ENCODE assay signal across 7 cellular contexts in genomic region chr2:20635698-20636584, GRCh38. TPM values are rescaled to one million over a fixed set of nuclear protein-coding genes. Genes with fewer than 3 reads are reported as not detected.
DNase-seq lines count a peak whose midpoint lies in the region; ATAC-seq and TF ChIP-seq lines count a peak whose summit lies in the region.

No MANE protein-coding gene starts in this region.

- H3K4me1 ChIP-seq in HAP-1 = peaks cover 8% of the 10 kb centered on the region; the same call in 1 of the 2 replicates

- peaks cover 5% of the 10 kb centered on the region for H3K36me3 Mint-ChIP-seq in T-helper 17 cell (ENCODE audit: low read depth)

- H3K4me3 Mint-ChIP-seq in T-helper 17 cell = peak overlapping the region; percentile 36

- peaks cover 4% of the 10 kb centered on the region; the same call in 1 of the 2 replicates for H3K36me3 ChIP-seq in HAP-1 (replicated peaks)

- no peaks in the 10 kb centered on the region for H3K27me3 Mint-ChIP-seq in T-helper 17 cell

- H3K4me1 Mint-ChIP-seq in T-helper 17 cell = peaks cover 9% of the 10 kb centered on the region

- peak overlapping the region; percentile 47 for H3K27ac Mint-ChIP-seq in T-helper 17 cell

- peak; percentile 72 for ATAC-seq in T-helper 17 cell

- in situ Hi-C loops in HAP-1 (cut with MboI; ENCODE audit: low sequenced_read_pairs) = loop anchor here (25.0 kb wide), 1 partner anchor 499 kb away; no protein-coding TSS in a partner anchor

- no peak overlapping the region for H3K4me3 ChIP-seq in HAP-1

- H3K27me3 ChIP-seq in HAP-1 (ENCODE audit: low read depth) (no peaks in the 10 kb centered on the region), layer of hippocampus (ENCODE audit: control insufficient read depth, insufficient read depth, low read length) (no peaks in the 10 kb centered on the region)

- peak overlapping the region; percentile 53 for H3K27ac ChIP-seq in layer of hippocampus (ENCODE audit: low read depth, low read length)

- DNase-seq in HAP-1 (ENCODE audit: low spot score in 2 of 2) = peak; percentile 81 to 91
- peak; percentile 63 for DNase-seq in NCI-H1092 treated with DMSO at 0.1 percent for 48 hours (lab: John Stamatoyannopoulos, UW)
- DNase-seq in T-helper 17 cell = peak in 1 of 3 donors; percentile 21
- DNase-seq in cerebellum (ENCODE audit: low spot score) = peak; percentile 91
- DNase-seq in stimulated activated CD4-positive, alpha-beta T cell treated with anti-CD3 and anti-CD28 coated beads, Interleukin-15, amount 100 ng/mL, for 48 hours (ENCODE audit: low read depth in 2 of 2) = peak; percentile 25 to 47

- H3K9me3 ChIP-seq in HAP-1 (no peaks in the 10 kb centered on the region), T-helper 17 cell (ENCODE audit: control insufficient read depth, low read length, poor library complexity, severe bottlenecking) (no peaks in the 10 kb centered on the region)

- peak; percentile 92 for TF ChIP-seq CTCF in GM12872 (IDR thresholded peaks at IDR 0.05; ENCODE audit: insufficient read depth, low read depth, low read length)

RNA-seq across cellular contexts. Expression of gene HS1BP3, which starts 15.0 kb away (rescaled TPM):
- total RNA-seq in T-helper 17 cell = 10 to 100 TPM; 12.8 to 13.7 TPM
- total RNA-seq in cerebellum = 10.0 TPM

RNA-seq across cellular contexts. Expression of gene GDF7, which starts 31.0 kb away (rescaled TPM):
- total RNA-seq in T-helper 17 cell (under 1 TPM; 0.16 to 0.72 TPM), cerebellum (0.45 TPM)
